Comparison of ENCODE assay signal across 8 cellular contexts in genomic region chr2:76197842-76198448, GRCh38.
DNase-seq lines count a peak whose midpoint lies in the region; ATAC-seq and TF ChIP-seq lines count a peak whose summit lies in the region.

No MANE protein-coding gene starts in this region.

- no peaks in the 10 kb centered on the region for H3K9me3 ChIP-seq in thoracic aorta

- no peaks in the 10 kb centered on the region for H3K36me3 ChIP-seq in thoracic aorta

- DNase-seq in COLO829 (ENCODE audit: low spot score) (peak; percentile 19), HK-2 (ENCODE audit: unreplicated experiment) (peak; percentile 59), SHP77 (lab: John Stamatoyannopoulos, UW) (peak; percentile 42 to 54), chondrocyte (ENCODE audit: low spot score) (no peak), lung microvascular endothelial cell (ENCODE audit: low read depth in 2 of 2) (peak; percentile 65 to 67), thoracic aorta (ENCODE audit: low spot score) (no peak)

- TF ChIP-seq CTCF in chondrocyte (IDR thresholded peaks at IDR 0.05): peak; percentile 86
- TF ChIP-seq CTCF in thoracic aorta (IDR thresholded peaks at IDR 0.05): peak; percentile 56

- H3K27ac ChIP-seq in thoracic aorta: no peak overlapping the region

- H3K27ac Mint-ChIP-seq in chondrocyte (ENCODE audit: unreplicated experiment): no peak overlapping the region

- H3K4me3 ChIP-seq in thoracic aorta: no peak overlapping the region

- H3K4me3 Mint-ChIP-seq in chondrocyte (ENCODE audit: unreplicated experiment): no peak overlapping the region

- H3K36me3 Mint-ChIP-seq in chondrocyte (ENCODE audit: low read depth): no peaks in the 10 kb centered on the region

- no peaks in the 10 kb centered on the region for H3K9me3 Mint-ChIP-seq in chondrocyte (ENCODE audit: low read depth)

- no peaks in the 10 kb centered on the region for H3K4me1 ChIP-seq in thoracic aorta (ENCODE audit: control insufficient read depth in 1 of 2, low read depth in 2 of 2)

- H3K27me3 Mint-ChIP-seq in chondrocyte (ENCODE audit: low read depth): peaks cover 17% of the 10 kb centered on the region

- ATAC-seq in GM18517 (IDR thresholded peaks at IDR 0.05; ENCODE audit: unreplicated experiment) (peak; percentile 83), thoracic aorta (ENCODE audit: insufficient number of reproducible peaks, low FRiP score, low read depth) (no peak), GM21367 (IDR thresholded peaks at IDR 0.05; ENCODE audit: unreplicated experiment) (no peak)

- no peaks in the 10 kb centered on the region for H3K27me3 ChIP-seq in thoracic aorta (replicated peaks; ENCODE audit: insufficient read depth)

- H3K4me1 Mint-ChIP-seq in chondrocyte (ENCODE audit: low read depth): no peaks in the 10 kb centered on the region

Comparison
In these comparisons a context has a peak if more than half of its experiments do, and no peak if none do; other contexts are left out.
1. DNase-seq: peak in COLO829 (single experiment), HK-2 (single experiment), SHP77 (2 of 2) and lung microvascular endothelial cell (2 of 2); none in chondrocyte (single experiment) and thoracic aorta (single experiment).